In genomic region chr19:50349277-50350057, GRCh38 we compare ENCODE assay signal across 1 cellular context.
TF ChIP-seq lines count a peak whose summit lies in the region.

No MANE protein-coding gene starts in this region.

TF ChIP-seq in HepG2, 621 proteins besides CTCF, POLR2A, EP300 and RAD21 (continued from another document and continues in another):
- TF ChIP-seq ZNF512 (CRISPR knock-in tag; IDR thresholded peaks at IDR 0.05) (no peak), GABPA (IDR thresholded peaks at IDR 0.05; ENCODE audit: low read depth, low read length) (no peak), GABPA (CRISPR knock-in tag; IDR thresholded peaks at IDR 0.05; ENCODE audit: low read depth) (peak; percentile 58; the same call in 1 of the 2 replicates), CCAR2 (optimal IDR thresholded peaks at IDR 0.05; ENCODE audit: low read depth, low read length) (no peak), BRD4 (CRISPR knock-in tag; IDR thresholded peaks at IDR 0.05) (peak; percentile 21; the same call in 1 of the 2 replicates), THRA (CRISPR knock-in tag; IDR thresholded peaks at IDR 0.05; ENCODE audit: borderline replicate concordance) (no peak), KLF12 (CRISPR knock-in tag; IDR thresholded peaks at IDR 0.05; ENCODE audit: borderline replicate concordance) (no peak), DNMT3B (CRISPR knock-in tag; conservative IDR thresholded peaks at IDR 0.05) (no peak), ZNF441 (CRISPR knock-in tag; IDR thresholded peaks at IDR 0.05; ENCODE audit: borderline replicate concordance) (no peak), ZNF318 (CRISPR knock-in tag; IDR thresholded peaks at IDR 0.05) (no peak), GMEB1 (CRISPR knock-in tag; IDR thresholded peaks at IDR 0.05; ENCODE audit: borderline replicate concordance) (no peak), ZNF644 (CRISPR knock-in tag; IDR thresholded peaks at IDR 0.05; ENCODE audit: low read depth) (no peak), ZNF567 (CRISPR knock-in tag; IDR thresholded peaks at IDR 0.05; ENCODE audit: borderline replicate concordance) (no peak), ATF5 (CRISPR knock-in tag; IDR thresholded peaks at IDR 0.05; ENCODE audit: low read depth) (no peak), ZBTB37 (CRISPR knock-in tag; IDR thresholded peaks at IDR 0.05) (no peak), KDM5A (IDR thresholded peaks at IDR 0.05; ENCODE audit: borderline replicate concordance, low read length) (no peak), YEATS2 (CRISPR knock-in tag; IDR thresholded peaks at IDR 0.05; ENCODE audit: borderline replicate concordance) (no peak), CBFB (CRISPR knock-in tag; IDR thresholded peaks at IDR 0.05) (no peak), PRMT3 (CRISPR knock-in tag; IDR thresholded peaks at IDR 0.05; ENCODE audit: borderline replicate concordance, low read depth) (no peak), IRF9 (CRISPR knock-in tag; IDR thresholded peaks at IDR 0.05; ENCODE audit: borderline replicate concordance) (no peak), HMGXB3 (CRISPR knock-in tag; IDR thresholded peaks at IDR 0.05; ENCODE audit: borderline replicate concordance) (no peak), ZNF580 (CRISPR knock-in tag; IDR thresholded peaks at IDR 0.05; ENCODE audit: borderline replicate concordance, low read depth) (no peak), RFXANK (CRISPR knock-in tag; IDR thresholded peaks at IDR 0.05) (no peak), HNRNPL (IDR thresholded peaks at IDR 0.05; ENCODE audit: low read depth, low read length) (no peak), MLX (CRISPR knock-in tag; IDR thresholded peaks at IDR 0.05) (no peak), ZNF180 (CRISPR knock-in tag; IDR thresholded peaks at IDR 0.05; ENCODE audit: borderline replicate concordance, low read depth) (no peak), CENPT (CRISPR knock-in tag; IDR thresholded peaks at IDR 0.05; ENCODE audit: low read depth) (no peak)
